Comparison of ENCODE assay signal across 18 cellular contexts in genomic region chr2:25298776-25299431, GRCh38. TPM values are rescaled to one million over a fixed set of nuclear protein-coding genes. Genes with fewer than 3 reads are reported as not detected.
DNase-seq lines count a peak whose midpoint lies in the region; ATAC-seq and TF ChIP-seq lines count a peak whose summit lies in the region.
"Had no signal": no experiment of that assay in that cellular context is flagged by ENCODE, and none has a peak within 500 bp of the region (broad histone marks: within the 10 kb centered on the region; RNA-seq: fewer than 3 reads in every experiment).

No MANE protein-coding gene starts in this region.

- H3K23me2 ChIP-seq in H9 (ENCODE audit: insufficient read length, low read depth, low read length, poor library complexity, severe bottlenecking): peaks cover 2% of the 10 kb centered on the region

- no peak overlapping the region for H3K4me3 ChIP-seq in BLaER1 treated with 17β-estradiol and CSF1 and Interleukin-3, amounts not matched to agents 10 nM and 100 nM
- no peak overlapping the region for H3K4me3 ChIP-seq in esophagus muscularis mucosa
- no peak overlapping the region for H3K4me3 ChIP-seq in gastrocnemius medialis
- H3K4me3 ChIP-seq: GM12878, PC-9, SJCRH30 had no signal

- H3K27me3 ChIP-seq in BLaER1 treated with 17β-estradiol and CSF1 and Interleukin-3, amounts not matched to agents 10 nM and 100 nM: no peaks in the 10 kb centered on the region
- H3K27me3 ChIP-seq in H9 (ENCODE audit: insufficient read depth, low read length): no peaks in the 10 kb centered on the region
- no peaks in the 10 kb centered on the region for H3K27me3 ChIP-seq in esophagus muscularis mucosa
- H3K27me3 ChIP-seq in gastrocnemius medialis: no peaks in the 10 kb centered on the region
- no peaks in the 10 kb centered on the region for H3K27me3 ChIP-seq in foreskin keratinocyte
- H3K27me3 ChIP-seq: SJCRH30 had no signal

- ATAC-seq in gastrocnemius medialis (no peak), GM18907 (IDR thresholded peaks at IDR 0.05; ENCODE audit: unreplicated experiment) (no peak), foreskin keratinocyte (no peak)
- ATAC-seq: GM12878 had no signal

- H3K36me3 ChIP-seq in BLaER1 treated with 17β-estradiol and CSF1 and Interleukin-3, amounts not matched to agents 10 nM and 100 nM: peaks cover 5 to 35% (median 15%) of the 10 kb centered on the region in 11 experiments; a peak in 17 of 22 replicates
- peaks cover 0 to 55% (median 36%) of the 10 kb centered on the region in 4 donors for H3K36me3 ChIP-seq in esophagus muscularis mucosa
- H3K36me3 ChIP-seq in gastrocnemius medialis: peaks cover 0 to 7% of the 10 kb centered on the region in 2 donors

- peaks cover 75 to 96% (median 94%) of the 10 kb centered on the region in 10 experiments for H3K4me1 ChIP-seq in BLaER1 treated with 17β-estradiol and CSF1 and Interleukin-3, amounts not matched to agents 10 nM and 100 nM
- peaks cover 7% of the 10 kb centered on the region; the same call in 1 of the 2 replicates for H3K4me1 ChIP-seq in H9 (ENCODE audit: insufficient read depth, low read length)
- peaks cover 49 to 92% (median 73%) of the 10 kb centered on the region in 4 donors for H3K4me1 ChIP-seq in esophagus muscularis mucosa
- peaks cover 50 to 51% of the 10 kb centered on the region in 2 donors for H3K4me1 ChIP-seq in gastrocnemius medialis
- peaks cover 18% of the 10 kb centered on the region for H3K4me1 ChIP-seq in foreskin keratinocyte

- H3K18ac ChIP-seq in H9 (ENCODE audit: insufficient read length, low read depth, low read length): no peak overlapping the region

- H3K27me3 Mint-ChIP-seq in H9 (ENCODE audit: low read depth): no peaks in the 10 kb centered on the region; the same call in 1 of the 2 replicates
- H3K27me3 Mint-ChIP-seq: CD4-positive, CD25-positive, alpha-beta regulatory T cell had no signal

- H2BK120ac ChIP-seq in H9 (ENCODE audit: low read depth, low read length, poor library complexity, severe bottlenecking): no peak overlapping the region

- no peak overlapping the region for H2BK12ac ChIP-seq in H9 (ENCODE audit: insufficient read length, low read depth, low read length)

- TF ChIP-seq CTCF in H9 (conservative IDR thresholded peaks at IDR 0.05) (no peak), esophagus muscularis mucosa (IDR thresholded peaks at IDR 0.05) (no peak), gastrocnemius medialis (IDR thresholded peaks at IDR 0.05 in 4 of 5, conservative IDR thresholded peaks at IDR 0.05 in 1 of 5) (no peak), foreskin keratinocyte (conservative IDR thresholded peaks at IDR 0.05) (no peak)

- H3K9ac ChIP-seq in BLaER1 treated with 17β-estradiol and CSF1 and Interleukin-3, amounts not matched to agents 10 nM and 100 nM: peak overlapping the region in 1 of 11 experiments; percentile 1; a peak in 1 of 22 replicates
- no peak overlapping the region for H3K9ac ChIP-seq in H9 (ENCODE audit: extremely low read depth, insufficient read length, low read length)

- H4K5ac ChIP-seq in H9 (ENCODE audit: insufficient read length, low read depth, low read length): no peak overlapping the region

- no peaks in the 10 kb centered on the region for H3K9me3 Mint-ChIP-seq in H9
- H3K9me3 Mint-ChIP-seq: CD4-positive, CD25-positive, alpha-beta regulatory T cell had no signal

- peaks cover 31 to 38% of the 10 kb centered on the region in 2 experiments for H3K4me1 Mint-ChIP-seq in H9

- H2BK15ac ChIP-seq in H9 (ENCODE audit: low read depth, low read length): no peak overlapping the region

- H3K23ac ChIP-seq in H9 (ENCODE audit: insufficient read length, low read depth, low read length): no peak overlapping the region

- no peak overlapping the region for H2BK5ac ChIP-seq in H9 (ENCODE audit: insufficient read length, low read length)

- peak overlapping the region in 9 of 11 experiments; percentile 22 to 96 (median 29); a peak in 12 of 22 replicates for H3K4me2 ChIP-seq in BLaER1 treated with 17β-estradiol and CSF1 and Interleukin-3, amounts not matched to agents 10 nM and 100 nM
- no peak overlapping the region for H3K4me2 ChIP-seq in H9 (ENCODE audit: insufficient read depth, insufficient read length, low read length)
- H3K4me2 ChIP-seq: PC-9 had no signal

- TF ChIP-seq POLR2A in esophagus muscularis mucosa (IDR thresholded peaks at IDR 0.05; ENCODE audit: low read depth): no peak
- no peak for TF ChIP-seq POLR2A in gastrocnemius medialis (IDR thresholded peaks at IDR 0.05)

- no peak overlapping the region for H2AK5ac ChIP-seq in H9 (ENCODE audit: insufficient read length, low read length)

- peaks cover 21 to 68% (median 35%) of the 10 kb centered on the region in 11 experiments; a peak in 21 of 22 replicates for H4K20me1 ChIP-seq in BLaER1 treated with 17β-estradiol and CSF1 and Interleukin-3, amounts not matched to agents 10 nM and 100 nM
- H4K20me1 ChIP-seq in H9 (ENCODE audit: control insufficient read depth, insufficient read depth, insufficient read length): no peaks in the 10 kb centered on the region

- DNase-seq in H9: no peak
- DNase-seq in esophagus muscularis mucosa (ENCODE audit: extremely low spot score): no peak
- DNase-seq in gastrocnemius medialis: no peak
- DNase-seq in foreskin keratinocyte: no peak
- no peak for DNase-seq in NCI-H2107 (lab: John Stamatoyannopoulos, UW)
- DNase-seq: AML-193; CD4-positive, CD25-positive, alpha-beta regulatory T cell; DMS153; GOT3; NCI-H1417; NCI-H187 treated with DMSO at 0.1 percent for 48 hours; NCI-H226; NCI-H524; SJCRH30 had no signal

- H3K36me3 Mint-ChIP-seq in H9 (ENCODE audit: insufficient read depth in 1 of 3, low read depth in 3 of 3): peaks cover 0 to 6% (median 0%) of the 10 kb centered on the region in 3 experiments; a peak in 2 of 7 replicates

- no peak overlapping the region for H3K14ac ChIP-seq in H9 (ENCODE audit: insufficient read depth, low read length)

- no peak overlapping the region for H3K4ac ChIP-seq in H9 (ENCODE audit: low read depth, low read length)

- no CpG with 5 or more reads among the region's 7 CpGs for WGBS in H9 (ENCODE audit: extremely low coverage, insufficient read length, low lambda C conversion rate)
- 64% methylated on average over 7 of the region's 7 CpGs for WGBS in esophagus muscularis mucosa

- intact Hi-C loops in esophagus muscularis mucosa (cut with DNase I) (no loop called here), gastrocnemius medialis (cut with DNase I; ENCODE audit: low total_unique reads) (no loop called here)

- no peak overlapping the region for H2BK20ac ChIP-seq in H9 (ENCODE audit: low read depth, low read length, poor library complexity, severe bottlenecking)

- peak overlapping the region in 2 of 3 experiments; percentile 62 to 80; a peak in 2 of 7 replicates for H3K27ac Mint-ChIP-seq in H9

- H3K27ac ChIP-seq in BLaER1 treated with 17β-estradiol and CSF1 and Interleukin-3, amounts not matched to agents 10 nM and 100 nM: peak overlapping the region in 1 of 11 experiments; percentile 29; a peak in 1 of 22 replicates
- no peak overlapping the region for H3K27ac ChIP-seq in H9 (ENCODE audit: insufficient read length, low read depth, low read length)
- H3K27ac ChIP-seq in esophagus muscularis mucosa (replicated peaks in 1 of 4): peak overlapping the region in 3 of 4 donors; percentile 15 to 60 (median 39)
- H3K27ac ChIP-seq in gastrocnemius medialis: peak overlapping the region in 3 of 4 donors; percentile 10 to 96 (median 50)
- H3K27ac ChIP-seq in foreskin keratinocyte: no peak overlapping the region
- H3K27ac ChIP-seq: PC-9, SJCRH30 had no signal

- no peak overlapping the region for H3K56ac ChIP-seq in H9 (ENCODE audit: insufficient read length, low read depth, low read length)

- H2AFZ ChIP-seq in H9 (ENCODE audit: low read length): no peak overlapping the region
- H2AFZ ChIP-seq: PC-9 had no signal

- TF ChIP-seq EP300 in esophagus muscularis mucosa (IDR thresholded peaks at IDR 0.05): no peak

- H3T11ph ChIP-seq in H9 (ENCODE audit: low read length): no peak overlapping the region

- H3K79me1 ChIP-seq in H9 (ENCODE audit: insufficient read depth, low read depth, low read length, poor library complexity, severe bottlenecking): no peaks in the 10 kb centered on the region

- H3K9me3 ChIP-seq in BLaER1 treated with 17β-estradiol and CSF1 and Interleukin-3, amounts not matched to agents 10 nM and 100 nM (replicated peaks in 1 of 11): no peaks in the 10 kb centered on the region
- H3K9me3 ChIP-seq in H9 (ENCODE audit: control insufficient read depth, low read depth, low read length) (no peaks in the 10 kb centered on the region), esophagus muscularis mucosa (no peaks in the 10 kb centered on the region), gastrocnemius medialis (no peaks in the 10 kb centered on the region)
- H3K9me3 ChIP-seq: SJCRH30 had no signal

- H3K4me3 Mint-ChIP-seq in H9: no peak overlapping the region
- H3K4me3 Mint-ChIP-seq: CD4-positive, CD25-positive, alpha-beta regulatory T cell had no signal

- in situ Hi-C loops in gastrocnemius medialis (cut with MboI; ENCODE audit: low sequenced_read_pairs in 4 of 4): no loop called here

- no peak overlapping the region for H4K8ac ChIP-seq in H9 (replicated peaks; ENCODE audit: insufficient read length, low read depth, low read length)

- H4K91ac ChIP-seq in H9 (ENCODE audit: insufficient read length, low read depth, low read length): no peak overlapping the region

- no peaks in the 10 kb centered on the region for H3K79me2 ChIP-seq in H9 (ENCODE audit: insufficient read depth, low read length)

RNA-seq across cellular contexts. Expression of gene DNMT3A, which starts 42.8 kb away (rescaled TPM):
- 207 and 215 TPM in 2 replicates for total RNA-seq in H9 (2021)
- total RNA-seq in esophagus muscularis mucosa: 10 to 100 TPM; 11.3 to 29.5 (median 16.9) TPM
- total RNA-seq in gastrocnemius medialis: 10 to 100 TPM in 1 of 4 donors, 1 to 10 TPM in 3; 5.9 to 14.1 (median 8.0) TPM
- 6.6 and 8.0 TPM in 2 replicates for total RNA-seq in foreskin keratinocyte
- 3.0 and 3.2 TPM in 2 replicates for polyA plus RNA-seq in foreskin keratinocyte

Comparison
In these comparisons a context has a peak if more than half of its experiments do, and no peak if none do; other contexts are left out.
1. H3K27ac ChIP-seq: peak in esophagus muscularis mucosa (3 of 4) and gastrocnemius medialis (3 of 4); none in H9 (single experiment) and foreskin keratinocyte (single experiment).